In genomic region chr16:55279598-55279997, GRCh38 we compare ENCODE assay signal across 27 cellular contexts. TPM values are rescaled to one million over a fixed set of nuclear protein-coding genes. Genes with fewer than 3 reads are reported as not detected.
"Had no signal": no experiment of that assay in that cellular context is flagged by ENCODE, and none has a peak within 500 bp of the region (broad histone marks: within the 10 kb centered on the region; RNA-seq: fewer than 3 reads in every experiment).

No MANE protein-coding gene starts in this region.

- H3K9me3 ChIP-seq: gastrocnemius medialis, suprapubic skin, transverse colon, upper lobe of right lung, uterus had no signal

- H3K4me3 ChIP-seq: dorsolateral prefrontal cortex, gastrocnemius medialis, lung, neural progenitor cell, smooth muscle cell, suprapubic skin, transverse colon, upper lobe of right lung, uterus had no signal

- H3K27ac ChIP-seq: dorsolateral prefrontal cortex, gastrocnemius medialis, neural progenitor cell, parathyroid adenoma, suprapubic skin, transverse colon, upper lobe of right lung, uterus had no signal

- H3K79me2 ChIP-seq: parathyroid adenoma had no signal

- ATAC-seq: gastrocnemius medialis; left lobe of liver; naive thymus-derived CD4-positive, alpha-beta T cell; sciatic nerve; stimulated activated naive CD8-positive, alpha-beta T cell treated with anti-CD3 and anti-CD28 coated beads, Interleukin-15, amount 100 ng/mL, for 72 hours; upper lobe of right lung had no signal

- H3K4me2 ChIP-seq: neural progenitor cell, smooth muscle cell had no signal

- H2AFZ ChIP-seq: neural progenitor cell, parathyroid adenoma had no signal

- DNase-seq: dorsolateral prefrontal cortex; effector CD4-positive, alpha-beta T cell; foreskin fibroblast; gastrocnemius medialis; head of caudate nucleus; kidney; midbrain; naive thymus-derived CD4-positive, alpha-beta T cell; stimulated activated CD4-positive, alpha-beta T cell treated with anti-CD3 and anti-CD28 coated beads, Interleukin-12 subunit alpha, Interleukin-12 subunit beta, amount 100 ng/mL, for 4 hours; stimulated activated CD4-positive, alpha-beta T cell treated with anti-CD3 and anti-CD28 coated beads, Interleukin-1b, Interleukin-23, amount 100 ng/mL, for 48 hours; stimulated activated CD4-positive, alpha-beta T cell treated with anti-CD3 and anti-CD28 coated beads, Interleukin-4, amount 100 ng/mL, for 1 hour; stimulated activated CD8-positive, alpha-beta memory T cell treated with anti-CD3 and anti-CD28 coated beads, Interleukin-4, amount 100 ng/mL, for 48 hours; stimulated activated naive CD4-positive, alpha-beta T cell; stimulated activated naive CD8-positive, alpha-beta T cell treated with anti-CD3 and anti-CD28 coated beads, Interleukin-15, amount 100 ng/mL, for 72 hours; transverse colon; upper lobe of right lung; uterus had no signal

- FAIRE-seq: kidney had no signal

- H3K9ac ChIP-seq: neural progenitor cell, parathyroid adenoma had no signal

- H3K36me3 ChIP-seq: gastrocnemius medialis, neural progenitor cell, suprapubic skin, transverse colon, upper lobe of right lung, uterus had no signal

- H3K4me1 ChIP-seq: gastrocnemius medialis, neural progenitor cell, parathyroid adenoma, transverse colon, upper lobe of right lung, uterus had no signal

- H3K27me3 ChIP-seq: gastrocnemius medialis, neural progenitor cell, upper lobe of right lung, uterus had no signal

RNA-seq across cellular contexts. Expression of gene IRX6, which starts 44.4 kb away (rescaled TPM):
- total RNA-seq: glomerular endothelial cell; left lobe of liver; liver; naive thymus-derived CD4-positive, alpha-beta T cell; progenitor cell of endocrine pancreas; smooth muscle cell had no signal
- polyA plus RNA-seq: liver; naive thymus-derived CD4-positive, alpha-beta T cell; smooth muscle cell had no signal
